In the genomic region with DNA sequence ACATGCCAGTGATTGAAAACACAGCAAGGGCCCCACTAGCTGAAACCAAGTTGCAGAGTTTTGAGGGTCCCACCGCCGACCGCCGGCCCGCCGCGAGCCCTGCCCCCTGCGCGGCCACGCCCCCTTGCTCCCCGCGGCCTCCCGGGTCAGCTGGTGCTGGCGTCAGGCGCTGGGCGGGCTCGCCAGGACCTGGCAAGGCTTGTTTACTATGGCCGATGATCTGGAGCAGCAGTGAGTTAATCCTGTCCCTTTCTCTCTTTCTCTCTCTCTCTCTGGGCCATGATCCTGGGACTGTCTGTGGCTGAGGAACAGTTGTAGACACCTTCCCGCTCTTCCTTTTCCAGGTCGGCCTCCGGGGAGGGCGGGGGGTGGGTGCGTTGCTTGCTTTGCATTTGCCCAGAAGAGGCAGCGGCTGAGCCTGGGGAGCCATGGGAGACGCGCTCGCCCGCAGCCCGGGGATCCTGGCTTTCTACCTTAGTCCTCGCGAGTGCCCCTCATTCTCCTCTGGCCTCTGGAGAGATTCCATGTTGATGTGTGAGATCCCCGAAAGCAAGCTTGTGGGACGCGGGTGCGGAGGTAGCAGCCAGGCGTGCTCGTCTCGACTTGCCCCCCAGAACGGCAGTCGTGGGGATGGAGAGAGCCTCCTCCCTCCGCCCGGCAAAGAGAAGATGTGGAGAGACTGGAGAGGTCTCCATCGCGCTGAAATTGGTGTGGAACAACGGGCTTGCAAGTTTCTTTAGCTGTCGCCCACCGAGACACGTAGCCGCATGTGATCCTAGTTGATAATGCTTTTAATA, we compare ENCODE assay signal across 1 cellular context.
TF ChIP-seq lines count a peak whose summit lies in the region.

ABHD4 (plus strand) TSS at position 202 of the 797 bp plus-strand sequence; CDS start at position 209, 7 bp downstream.

TF ChIP-seq in HepG2, 621 proteins besides CTCF, POLR2A, EP300 and RAD21 (continued from another document and continues in another):
- TF ChIP-seq ZFP91 (CRISPR knock-in tag; IDR thresholded peaks at IDR 0.05; ENCODE audit: borderline replicate concordance) (peak; percentile 95), GABPA (IDR thresholded peaks at IDR 0.05; ENCODE audit: low read depth, low read length) (no peak), GABPA (CRISPR knock-in tag; IDR thresholded peaks at IDR 0.05; ENCODE audit: low read depth) (no peak), FOSL1 (CRISPR knock-in tag; IDR thresholded peaks at IDR 0.05; ENCODE audit: borderline replicate concordance) (no peak), ZFP82 (CRISPR knock-in tag; IDR thresholded peaks at IDR 0.05; ENCODE audit: borderline replicate concordance) (0 out of 2 replicates have a peak, but pooled peaks have one; percentile 13), CENPX (CRISPR knock-in tag; IDR thresholded peaks at IDR 0.05) (no peak), POLR2AphosphoS2 (IDR thresholded peaks at IDR 0.05; ENCODE audit: low read depth, low read length) (no peak), TAF15 (IDR thresholded peaks at IDR 0.05; ENCODE audit: low read depth, low read length, poor library complexity, severe bottlenecking) (peak; percentile 95), ZNF550 (CRISPR knock-in tag; IDR thresholded peaks at IDR 0.05; ENCODE audit: borderline replicate concordance) (0 out of 2 replicates have a peak, but pooled peaks have one; percentile 62), ZNF569 (CRISPR knock-in tag; IDR thresholded peaks at IDR 0.05; ENCODE audit: borderline replicate concordance) (peak; percentile 33; the same call in 1 of the 2 replicates), MEF2D (CRISPR knock-in tag; IDR thresholded peaks at IDR 0.05) (peak; percentile 14; the same call in 1 of the 2 replicates), RARA (CRISPR knock-in tag; IDR thresholded peaks at IDR 0.05) (peak; percentile 19), ZC3H4 (CRISPR knock-in tag; IDR thresholded peaks at IDR 0.05; ENCODE audit: borderline replicate concordance) (peak; percentile 53), ZNF530 (CRISPR knock-in tag; IDR thresholded peaks at IDR 0.05; ENCODE audit: low read depth) (no peak), ZNF558 (CRISPR knock-in tag; IDR thresholded peaks at IDR 0.05; ENCODE audit: borderline replicate concordance) (peak; percentile 1; the same call in 1 of the 2 replicates), HOXA9 (CRISPR knock-in tag; IDR thresholded peaks at IDR 0.05; ENCODE audit: borderline replicate concordance) (no peak; the same call in 1 of the 2 replicates), KLF9 (CRISPR knock-in tag; IDR thresholded peaks at IDR 0.05; ENCODE audit: low read depth) (peak; percentile 95; the same call in 1 of the 2 replicates), ZNF18 (CRISPR knock-in tag; IDR thresholded peaks at IDR 0.05; ENCODE audit: insufficient replicate concordance) (peak; percentile 92), ZMYM3 (CRISPR knock-in tag; IDR thresholded peaks at IDR 0.05) (no peak), KLF16 (CRISPR knock-in tag; IDR thresholded peaks at IDR 0.05) (peak; percentile 36 to 41; a peak in 2 of 4 replicates), ZNF747 (CRISPR knock-in tag; IDR thresholded peaks at IDR 0.05; ENCODE audit: borderline replicate concordance) (0 out of 2 replicates have a peak, but pooled peaks have one; percentile 29)
- TF ChIP-seq, protein P1, sequence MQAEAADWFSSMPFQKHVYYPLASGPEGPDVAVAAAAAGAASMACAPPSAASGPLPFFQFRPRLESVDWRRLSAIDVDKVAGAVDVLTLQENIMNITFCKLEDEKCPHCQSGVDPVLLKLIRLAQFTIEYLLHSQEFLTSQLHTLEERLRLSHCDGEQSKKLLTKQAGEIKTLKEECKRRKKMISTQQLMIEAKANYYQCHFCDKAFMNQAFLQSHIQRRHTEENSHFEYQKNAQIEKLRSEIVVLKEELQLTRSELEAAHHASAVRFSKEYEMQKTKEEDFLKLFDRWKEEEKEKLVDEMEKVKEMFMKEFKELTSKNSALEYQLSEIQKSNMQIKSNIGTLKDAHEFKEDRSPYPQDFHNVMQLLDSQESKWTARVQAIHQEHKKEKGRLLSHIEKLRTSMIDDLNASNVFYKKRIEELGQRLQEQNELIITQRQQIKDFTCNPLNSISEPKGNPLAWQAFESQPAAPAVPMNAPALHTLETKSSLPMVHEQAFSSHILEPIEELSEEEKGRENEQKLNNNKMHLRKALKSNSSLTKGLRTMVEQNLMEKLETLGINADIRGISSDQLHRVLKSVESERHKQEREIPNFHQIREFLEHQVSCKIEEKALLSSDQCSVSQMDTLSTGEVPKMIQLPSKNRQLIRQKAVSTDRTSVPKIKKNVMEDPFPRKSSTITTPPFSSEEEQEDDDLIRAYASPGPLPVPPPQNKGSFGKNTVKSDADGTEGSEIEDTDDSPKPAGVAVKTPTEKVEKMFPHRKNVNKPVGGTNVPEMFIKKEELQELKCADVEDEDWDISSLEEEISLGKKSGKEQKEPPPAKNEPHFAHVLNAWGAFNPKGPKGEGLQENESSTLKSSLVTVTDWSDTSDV (CRISPR knock-in tag; IDR thresholded peaks at IDR 0.05) = peak; percentile 78
- TF ChIP-seq, protein P2, sequence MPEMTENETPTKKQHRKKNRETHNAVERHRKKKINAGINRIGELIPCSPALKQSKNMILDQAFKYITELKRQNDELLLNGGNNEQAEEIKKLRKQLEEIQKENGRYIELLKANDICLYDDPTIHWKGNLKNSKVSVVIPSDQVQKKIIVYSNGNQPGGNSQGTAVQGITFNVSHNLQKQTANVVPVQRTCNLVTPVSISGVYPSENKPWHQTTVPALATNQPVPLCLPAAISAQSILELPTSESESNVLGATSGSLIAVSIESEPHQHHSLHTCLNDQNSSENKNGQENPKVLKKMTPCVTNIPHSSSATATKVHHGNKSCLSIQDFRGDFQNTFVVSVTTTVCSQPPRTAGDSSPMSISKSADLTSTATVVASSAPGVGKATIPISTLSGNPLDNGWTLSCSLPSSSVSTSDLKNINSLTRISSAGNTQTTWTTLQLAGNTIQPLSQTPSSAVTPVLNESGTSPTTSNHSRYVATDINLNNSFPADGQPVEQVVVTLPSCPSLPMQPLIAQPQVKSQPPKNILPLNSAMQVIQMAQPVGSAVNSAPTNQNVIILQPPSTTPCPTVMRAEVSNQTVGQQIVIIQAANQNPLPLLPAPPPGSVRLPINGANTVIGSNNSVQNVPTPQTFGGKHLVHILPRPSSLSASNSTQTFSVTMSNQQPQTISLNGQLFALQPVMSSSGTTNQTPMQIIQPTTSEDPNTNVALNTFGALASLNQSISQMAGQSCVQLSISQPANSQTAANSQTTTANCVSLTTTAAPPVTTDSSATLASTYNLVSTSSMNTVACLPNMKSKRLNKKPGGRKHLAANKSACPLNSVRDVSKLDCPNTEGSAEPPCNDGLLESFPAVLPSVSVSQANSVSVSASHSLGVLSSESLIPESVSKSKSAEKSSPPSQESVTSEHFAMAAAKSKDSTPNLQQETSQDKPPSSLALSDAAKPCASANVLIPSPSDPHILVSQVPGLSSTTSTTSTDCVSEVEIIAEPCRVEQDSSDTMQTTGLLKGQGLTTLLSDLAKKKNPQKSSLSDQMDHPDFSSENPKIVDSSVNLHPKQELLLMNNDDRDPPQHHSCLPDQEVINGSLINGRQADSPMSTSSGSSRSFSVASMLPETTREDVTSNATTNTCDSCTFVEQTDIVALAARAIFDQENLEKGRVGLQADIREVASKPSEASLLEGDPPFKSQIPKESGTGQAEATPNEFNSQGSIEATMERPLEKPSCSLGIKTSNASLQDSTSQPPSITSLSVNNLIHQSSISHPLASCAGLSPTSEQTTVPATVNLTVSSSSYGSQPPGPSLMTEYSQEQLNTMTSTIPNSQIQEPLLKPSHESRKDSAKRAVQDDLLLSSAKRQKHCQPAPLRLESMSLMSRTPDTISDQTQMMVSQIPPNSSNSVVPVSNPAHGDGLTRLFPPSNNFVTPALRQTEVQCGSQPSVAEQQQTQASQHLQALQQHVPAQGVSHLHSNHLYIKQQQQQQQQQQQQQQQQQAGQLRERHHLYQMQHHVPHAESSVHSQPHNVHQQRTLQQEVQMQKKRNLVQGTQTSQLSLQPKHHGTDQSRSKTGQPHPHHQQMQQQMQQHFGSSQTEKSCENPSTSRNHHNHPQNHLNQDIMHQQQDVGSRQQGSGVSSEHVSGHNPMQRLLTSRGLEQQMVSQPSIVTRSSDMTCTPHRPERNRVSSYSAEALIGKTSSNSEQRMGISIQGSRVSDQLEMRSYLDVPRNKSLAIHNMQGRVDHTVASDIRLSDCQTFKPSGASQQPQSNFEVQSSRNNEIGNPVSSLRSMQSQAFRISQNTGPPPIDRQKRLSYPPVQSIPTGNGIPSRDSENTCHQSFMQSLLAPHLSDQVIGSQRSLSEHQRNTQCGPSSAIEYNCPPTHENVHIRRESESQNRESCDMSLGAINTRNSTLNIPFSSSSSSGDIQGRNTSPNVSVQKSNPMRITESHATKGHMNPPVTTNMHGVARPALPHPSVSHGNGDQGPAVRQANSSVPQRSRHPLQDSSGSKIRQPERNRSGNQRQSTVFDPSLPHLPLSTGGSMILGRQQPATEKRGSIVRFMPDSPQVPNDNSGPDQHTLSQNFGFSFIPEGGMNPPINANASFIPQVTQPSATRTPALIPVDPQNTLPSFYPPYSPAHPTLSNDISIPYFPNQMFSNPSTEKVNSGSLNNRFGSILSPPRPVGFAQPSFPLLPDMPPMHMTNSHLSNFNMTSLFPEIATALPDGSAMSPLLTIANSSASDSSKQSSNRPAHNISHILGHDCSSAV (CRISPR knock-in tag; IDR thresholded peaks at IDR 0.05; ENCODE audit: borderline replicate concordance) = 0 out of 2 replicates have a peak, but pooled peaks have one; percentile 95
- TF ChIP-seq, protein P3, sequence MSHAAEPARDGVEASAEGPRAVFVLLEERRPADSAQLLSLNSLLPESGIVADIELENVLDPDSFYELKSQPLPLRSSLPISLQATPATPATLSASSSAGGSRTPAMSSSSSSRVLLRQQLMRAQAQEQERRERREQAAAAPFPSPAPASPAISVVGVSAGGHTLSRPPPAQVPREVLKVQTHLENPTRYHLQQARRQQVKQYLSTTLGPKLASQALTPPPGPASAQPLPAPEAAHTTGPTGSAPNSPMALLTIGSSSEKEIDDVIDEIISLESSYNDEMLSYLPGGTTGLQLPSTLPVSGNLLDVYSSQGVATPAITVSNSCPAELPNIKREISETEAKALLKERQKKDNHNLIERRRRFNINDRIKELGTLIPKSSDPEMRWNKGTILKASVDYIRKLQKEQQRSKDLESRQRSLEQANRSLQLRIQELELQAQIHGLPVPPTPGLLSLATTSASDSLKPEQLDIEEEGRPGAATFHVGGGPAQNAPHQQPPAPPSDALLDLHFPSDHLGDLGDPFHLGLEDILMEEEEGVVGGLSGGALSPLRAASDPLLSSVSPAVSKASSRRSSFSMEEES (CRISPR knock-in tag; IDR thresholded peaks at IDR 0.05) = peak; percentile 70
- TF ChIP-seq, protein P4, sequence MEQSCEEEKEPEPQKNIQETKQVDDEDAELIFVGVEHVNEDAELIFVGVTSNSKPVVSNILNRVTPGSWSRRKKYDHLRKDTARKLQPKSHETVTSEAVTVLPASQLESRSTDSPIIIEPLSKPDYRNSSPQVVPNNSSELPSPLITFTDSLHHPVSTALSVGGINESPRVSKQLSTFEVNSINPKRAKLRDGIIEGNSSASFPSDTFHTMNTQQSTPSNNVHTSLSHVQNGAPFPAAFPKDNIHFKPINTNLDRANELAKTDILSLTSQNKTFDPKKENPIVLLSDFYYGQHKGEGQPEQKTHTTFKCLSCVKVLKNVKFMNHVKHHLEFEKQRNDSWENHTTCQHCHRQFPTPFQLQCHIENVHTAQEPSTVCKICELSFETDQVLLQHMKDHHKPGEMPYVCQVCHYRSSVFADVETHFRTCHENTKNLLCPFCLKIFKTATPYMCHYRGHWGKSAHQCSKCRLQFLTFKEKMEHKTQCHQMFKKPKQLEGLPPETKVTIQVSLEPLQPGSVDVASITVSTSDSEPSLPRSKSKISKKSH (CRISPR knock-in tag; IDR thresholded peaks at IDR 0.05; ENCODE audit: borderline replicate concordance) = peak; percentile 95
- TF ChIP-seq, protein P5, sequence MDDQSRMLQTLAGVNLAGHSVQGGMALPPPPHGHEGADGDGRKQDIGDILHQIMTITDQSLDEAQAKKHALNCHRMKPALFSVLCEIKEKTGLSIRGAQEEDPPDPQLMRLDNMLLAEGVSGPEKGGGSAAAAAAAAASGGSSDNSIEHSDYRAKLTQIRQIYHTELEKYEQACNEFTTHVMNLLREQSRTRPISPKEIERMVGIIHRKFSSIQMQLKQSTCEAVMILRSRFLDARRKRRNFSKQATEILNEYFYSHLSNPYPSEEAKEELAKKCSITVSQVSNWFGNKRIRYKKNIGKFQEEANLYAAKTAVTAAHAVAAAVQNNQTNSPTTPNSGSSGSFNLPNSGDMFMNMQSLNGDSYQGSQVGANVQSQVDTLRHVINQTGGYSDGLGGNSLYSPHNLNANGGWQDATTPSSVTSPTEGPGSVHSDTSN (CRISPR knock-in tag; IDR thresholded peaks at IDR 0.05; ENCODE audit: borderline replicate concordance) = no peak
